9 cellular contexts compared by ENCODE assay signal in the genomic region with DNA sequence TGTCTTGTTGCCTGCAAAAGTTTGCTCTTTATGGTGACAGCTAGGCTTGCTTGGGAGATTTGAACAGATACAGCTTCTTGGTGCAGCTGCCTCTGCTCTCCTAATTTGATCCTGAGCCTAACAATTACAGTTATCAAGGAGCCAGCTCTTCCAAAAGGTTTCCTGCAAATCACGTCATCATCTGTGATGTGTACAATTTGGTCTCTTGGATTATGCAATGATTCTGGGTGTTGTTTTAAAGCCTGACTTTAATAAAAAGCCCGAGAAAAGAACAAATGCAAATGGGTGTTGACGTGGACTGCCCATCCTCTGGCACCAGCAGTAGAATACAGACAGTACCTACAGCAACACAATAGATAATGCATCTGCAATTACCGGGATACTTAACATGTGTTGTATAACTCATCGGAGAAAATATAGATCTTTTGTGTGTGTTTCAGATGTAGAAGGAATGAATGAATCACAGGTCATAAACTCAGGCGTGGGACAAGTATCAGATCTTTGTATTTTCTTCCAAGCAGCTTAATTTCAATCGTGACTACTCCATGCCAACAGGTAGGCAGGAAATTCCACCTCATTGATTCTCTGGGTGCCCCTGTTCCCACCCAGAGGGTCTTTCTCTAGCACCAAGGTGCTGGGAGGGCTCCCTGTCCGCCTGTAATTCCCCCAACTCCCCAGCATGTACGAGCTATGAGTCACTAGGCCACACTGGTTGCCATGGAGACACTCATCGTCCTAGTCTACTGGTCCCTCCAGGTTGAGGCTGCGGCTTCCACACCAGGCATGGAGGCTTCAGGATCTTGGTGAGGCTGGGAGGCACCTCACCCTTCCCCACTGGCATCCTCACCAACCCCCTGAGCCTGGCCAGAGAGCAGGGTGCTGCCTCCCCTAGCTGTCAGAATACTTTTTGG.
DNase-seq lines count a peak whose midpoint lies in the region; ATAC-seq and TF ChIP-seq lines count a peak whose summit lies in the region.
"Had no signal": no experiment of that assay in that cellular context is flagged by ENCODE, and none has a peak within 500 bp of the region (broad histone marks: within the 10 kb centered on the region; RNA-seq: fewer than 3 reads in every experiment).

No MANE protein-coding gene starts in this region.

- no peaks in the 10 kb centered on the region for H4K20me1 ChIP-seq in osteoblast (ENCODE audit: insufficient read depth, low read length)

- H3K27ac ChIP-seq in osteoblast (ENCODE audit: low read depth, low read length) = peak overlapping the region; percentile 97

- H3K9me3 Mint-ChIP-seq in endothelial cell (ENCODE audit: unreplicated experiment) = no peaks in the 10 kb centered on the region
- H3K9me3 Mint-ChIP-seq: dendritic cell treated with granulocyte-macrophage colony-stimulating factor and Interleukin-4, amounts not matched to agents 40 ng/mL and 50 ng/mL, for 4 days had no signal

- H3K27me3 ChIP-seq in osteoblast (ENCODE audit: insufficient read depth, low read length) = no peaks in the 10 kb centered on the region

- TF ChIP-seq CTCF in GM10248 (IDR thresholded peaks at IDR 0.05; ENCODE audit: control extremely low read depth, extremely low read depth, low read depth, missing control alignments) (no peak), epithelial cell of esophagus (IDR thresholded peaks at IDR 0.05; ENCODE audit: insufficient read depth, low read depth, low read length, missing control alignments) (no peak), osteoblast (IDR thresholded peaks at IDR 0.05; ENCODE audit: extremely low read depth, low read depth, low read length) (no peak), endothelial cell (IDR thresholded peaks at IDR 0.05; ENCODE audit: unreplicated experiment) (no peak)

- no peak overlapping the region for H3K4me3 ChIP-seq in epithelial cell of esophagus (ENCODE audit: low read length)
- peak overlapping the region; percentile 19 for H3K4me3 ChIP-seq in osteoblast (ENCODE audit: insufficient read depth, low read length)

- peak; percentile 67 for ATAC-seq in HG03354 (IDR thresholded peaks at IDR 0.05; ENCODE audit: poor library complexity, severe bottlenecking, unreplicated experiment)
- no peak for ATAC-seq in HG03520 (IDR thresholded peaks at IDR 0.05; ENCODE audit: unreplicated experiment)

- H3K79me2 ChIP-seq in osteoblast (ENCODE audit: insufficient read depth, low read length) = no peaks in the 10 kb centered on the region

- H2AFZ ChIP-seq in osteoblast (ENCODE audit: low read length) = peak overlapping the region; percentile 74

- no peaks in the 10 kb centered on the region for H3K36me3 Mint-ChIP-seq in endothelial cell (ENCODE audit: low read depth, unreplicated experiment)

- POLR2A ChIA-PET in GM10248 (lab: Yijun Ruan, JAX) = no interaction called here

- H3K27me3 Mint-ChIP-seq in endothelial cell (ENCODE audit: unreplicated experiment) = peaks cover 2% of the 10 kb centered on the region

- DNase-seq in GM10248 (ENCODE audit: extremely low spot score) = peak; percentile 57
- peak; percentile 40 for DNase-seq in epithelial cell of esophagus (ENCODE audit: low read depth)
- peak; percentile 90 for DNase-seq in osteoblast (ENCODE audit: insufficient read length, low spot score, missing footprints)
- DNase-seq in endothelial cell (ENCODE audit: low spot score) = no peak
- no peak for DNase-seq in stimulated activated CD4-positive, alpha-beta T cell treated with anti-CD3 and anti-CD28 coated beads, Interleukin-4, amount 100 ng/mL, for 24 hours
- DNase-seq in HUDEP-2 (lab: John Stamatoyannopoulos, UW; ENCODE audit: unreplicated experiment in 76 of 76) = no peak

- H3K4me2 ChIP-seq in osteoblast (ENCODE audit: insufficient read depth, low read length) = peak overlapping the region; percentile 71

- peaks cover 4% of the 10 kb centered on the region for H3K4me1 Mint-ChIP-seq in endothelial cell (ENCODE audit: unreplicated experiment)

- H3K36me3 ChIP-seq in osteoblast (ENCODE audit: insufficient read depth, low read length) = no peaks in the 10 kb centered on the region

- H3K4me1 ChIP-seq in osteoblast (ENCODE audit: insufficient read depth, low read length) = peaks cover 42% of the 10 kb centered on the region

- H3K9me3 ChIP-seq in osteoblast (ENCODE audit: low read depth, low read length) = no peaks in the 10 kb centered on the region

- H3K27ac Mint-ChIP-seq in endothelial cell (ENCODE audit: unreplicated experiment) = no peak overlapping the region
- H3K27ac Mint-ChIP-seq: dendritic cell treated with granulocyte-macrophage colony-stimulating factor and Interleukin-4, amounts not matched to agents 40 ng/mL and 50 ng/mL, for 4 days had no signal

- H3K4me3 Mint-ChIP-seq in endothelial cell (ENCODE audit: unreplicated experiment) = no peak overlapping the region
- H3K4me3 Mint-ChIP-seq: dendritic cell treated with granulocyte-macrophage colony-stimulating factor and Interleukin-4, amounts not matched to agents 40 ng/mL and 50 ng/mL, for 4 days had no signal

- CTCF ChIA-PET in GM10248 (lab: Yijun Ruan, JAX) = interaction anchor here (1.0 to 1.6 kb wide), 2 partner anchors 14 to 49 kb away, joined by 3 to 4 read pairs; no protein-coding TSS in a partner anchor

Comparison
In these comparisons a context has a peak if more than half of its experiments do, and no peak if none do; other contexts are left out.
1. DNase-seq: peak in GM10248 (single experiment), epithelial cell of esophagus (single experiment) and osteoblast (single experiment); none in endothelial cell (single experiment), stimulated activated CD4-positive, alpha-beta T cell treated with anti-CD3 and anti-CD28 coated beads, Interleukin-4, amount 100 ng/mL, for 24 hours (single experiment) and HUDEP-2 (0 of 76).